ENCODE assay signal across 14 cellular contexts in the genomic region with DNA sequence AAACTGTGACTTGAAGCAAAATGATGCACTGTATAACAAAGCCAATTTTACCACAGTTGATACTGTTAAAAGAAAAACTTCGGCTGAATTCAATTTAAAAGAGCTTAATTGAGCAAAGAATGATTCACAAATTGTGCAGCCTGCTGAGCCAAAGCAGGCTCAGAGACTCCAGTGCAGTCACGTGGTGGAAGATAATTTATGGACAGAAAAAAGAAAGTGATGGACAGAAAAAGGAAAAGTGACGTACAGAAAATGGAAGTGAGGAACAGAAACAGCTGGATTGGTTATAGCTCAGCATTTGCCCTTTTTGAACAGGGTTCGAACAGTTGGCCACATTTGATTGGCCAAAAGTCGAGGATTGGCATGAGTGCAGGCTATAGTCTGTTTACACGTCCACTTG.
"Had no signal": no experiment of that assay in that cellular context is flagged by ENCODE, and none has a peak within 500 bp of the region (broad histone marks: within the 10 kb centered on the region; RNA-seq: fewer than 3 reads in every experiment).

No MANE protein-coding gene starts in this region.

- H3K27ac ChIP-seq: gastrocnemius medialis, heart right ventricle, neutrophil, sigmoid colon, skin epidermis had no signal

- ATAC-seq: esophagus mucosa; gastrocnemius medialis; naive thymus-derived CD4-positive, alpha-beta T cell had no signal

- H3K9me3 ChIP-seq: gastrocnemius medialis, heart right ventricle, neutrophil, sigmoid colon had no signal

- H3K27me3 ChIP-seq: gastrocnemius medialis, heart right ventricle, neutrophil, sigmoid colon had no signal

- FAIRE-seq: endometrium, islet of Langerhans had no signal

- H3K4me1 ChIP-seq: gastrocnemius medialis, heart right ventricle had no signal

- H3K4me3 ChIP-seq: gastrocnemius medialis, heart right ventricle, sigmoid colon, skin epidermis had no signal

- DNase-seq: effector memory CD4-positive, alpha-beta T cell; gastrocnemius medialis; heart right ventricle; hypothalamus; kidney glomerular epithelial cell; naive thymus-derived CD4-positive, alpha-beta T cell; sigmoid colon; stimulated activated naive CD4-positive, alpha-beta T cell treated with Interleukin-2 at 50 U/mL for 16 hours; trophoblast cell had no signal
